In the genomic region with DNA sequence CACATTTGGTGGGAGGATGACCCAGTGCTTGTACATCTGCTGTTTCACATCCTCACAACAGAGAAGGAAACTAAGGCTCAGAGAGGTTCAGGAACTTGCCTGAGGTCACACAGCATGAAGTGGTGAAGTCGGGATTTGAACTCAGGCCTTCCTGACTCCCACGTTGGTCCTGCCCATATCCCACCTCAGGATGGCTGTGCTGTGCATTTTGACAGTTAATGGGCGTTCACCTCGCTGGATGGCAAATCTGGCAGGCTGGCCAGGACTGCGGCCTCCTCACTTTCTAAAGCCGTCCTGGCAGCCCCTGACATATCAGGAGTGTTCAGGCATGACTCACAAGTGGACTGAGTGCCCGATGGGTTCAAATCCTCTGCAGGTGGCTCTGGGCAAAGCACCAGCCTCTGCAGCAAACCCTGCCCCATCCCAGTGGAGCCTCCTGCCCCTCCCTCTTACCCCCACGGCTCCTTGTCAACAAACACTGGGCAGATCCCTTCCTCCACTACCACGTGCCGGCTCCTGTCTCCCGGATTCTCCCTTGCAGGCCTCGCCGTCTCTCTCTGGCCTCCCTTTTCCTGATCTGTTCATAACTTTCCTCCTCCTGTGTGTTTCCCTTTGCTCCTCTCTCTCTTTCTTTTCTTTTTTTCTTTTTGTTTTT, we compare ENCODE assay signal across 17 cellular contexts. TPM values are rescaled to one million over a fixed set of nuclear protein-coding genes. Genes with fewer than 3 reads are reported as not detected.
DNase-seq lines count a peak whose midpoint lies in the region; ATAC-seq, FAIRE-seq and TF ChIP-seq lines count a peak whose summit lies in the region.
"Had no signal": no experiment of that assay in that cellular context is flagged by ENCODE, and none has a peak within 500 bp of the region (broad histone marks: within the 10 kb centered on the region; RNA-seq: fewer than 3 reads in every experiment).

No MANE protein-coding gene starts in this region.

- peaks cover 19% of the 10 kb centered on the region for H3K4me1 Mint-ChIP-seq in nephron

- no peak for TF ChIP-seq CTCF in PC-3 (conservative IDR thresholded peaks at IDR 0.05; ENCODE audit: low read depth, low read length)
- no peak for TF ChIP-seq CTCF in endothelial cell of umbilical vein (IDR thresholded peaks at IDR 0.05; ENCODE audit: extremely low read depth in 1 of 2, insufficient read depth in 1 of 2, low read depth in 1 of 2, low read length in 2 of 2)
- no peak for TF ChIP-seq CTCF in nephron (IDR thresholded peaks at IDR 0.05; ENCODE audit: unreplicated experiment in 3 of 3)
- no peak for TF ChIP-seq CTCF in brain microvascular endothelial cell (IDR thresholded peaks at IDR 0.05; ENCODE audit: low read depth, low read length, missing control alignments)

- peak overlapping the region; percentile 72 for H3K27ac ChIP-seq in PC-3 (ENCODE audit: low read length)
- H3K27ac ChIP-seq in endothelial cell of umbilical vein (ENCODE audit: insufficient read depth, low read depth, low read length): no peak overlapping the region
- H3K27ac ChIP-seq in brain microvascular endothelial cell: no peak overlapping the region

- intact Hi-C loops in PC-3 (cut with micrococcal nuclease) (loop anchor here (1.0 kb wide), 1 partner anchor 30 kb away; the partner anchor contains the start of gene SOCS3), endothelial cell of umbilical vein (cut with micrococcal nuclease) (no loop called here)

- H2AFZ ChIP-seq in PC-3 (ENCODE audit: low read length): peak overlapping the region; percentile 60
- peak overlapping the region; percentile 11 for H2AFZ ChIP-seq in endothelial cell of umbilical vein (ENCODE audit: low read depth, low read length)

- no peak for TF ChIP-seq POLR2A in endothelial cell of umbilical vein (IDR thresholded peaks at IDR 0.05; ENCODE audit: low read depth, low read length)

- H3F3A ChIP-seq in PC-3 (ENCODE audit: low read length, unreplicated experiment): peaks cover 12% of the 10 kb centered on the region

- H3K27ac Mint-ChIP-seq in nephron: peak overlapping the region in 2 of 3 experiments; percentile 7 to 51
- H3K27ac Mint-ChIP-seq: CD4-positive, alpha-beta T cell; IgD-negative memory B cell had no signal

- no peaks in the 10 kb centered on the region for H3K9me3 Mint-ChIP-seq in nephron
- H3K9me3 Mint-ChIP-seq: CD4-positive, alpha-beta T cell; IgD-negative memory B cell had no signal

- peaks cover under 1% of the 10 kb centered on the region; the same call in 1 of the 2 replicates for H3K79me2 ChIP-seq in PC-3 (ENCODE audit: low read length)
- H3K79me2 ChIP-seq in endothelial cell of umbilical vein (ENCODE audit: control insufficient read depth, insufficient read depth, low read length): no peaks in the 10 kb centered on the region

- ATAC-seq in PC-3 (peak; percentile 71), GM21367 (IDR thresholded peaks at IDR 0.05; ENCODE audit: unreplicated experiment) (no peak)
- ATAC-seq: stimulated activated naive CD8-positive, alpha-beta T cell treated with anti-CD3 and anti-CD28 coated beads, Interleukin-15, Interleukin-2, amounts not matched to agents 100 U/mL and 50 U/mL, for 24 hours had no signal

- CTCF ChIA-PET in PC-3 (lab: Charles Lee): no interaction called here
- CTCF ChIA-PET in endothelial cell of umbilical vein (lab: Charles Lee): interaction anchor here (1.0 to 1.8 kb wide), 2 partner anchors 26 to 41 kb away, joined by 3 to 4 read pairs; no protein-coding TSS in a partner anchor

- H3K9me1 ChIP-seq in endothelial cell of umbilical vein (replicated peaks; ENCODE audit: control insufficient read depth, extremely low read depth, insufficient read depth, low read length): no peaks in the 10 kb centered on the region

- no peaks in the 10 kb centered on the region for H3K9me2 ChIP-seq in PC-3 (replicated peaks; ENCODE audit: low read length)

- BruUV-seq in PC-3 (replicated peaks; lab: Mats Ljungman, UMichigan) (no TSS peak), endothelial cell of umbilical vein (replicated peaks; lab: Mats Ljungman, UMichigan) (no TSS peak)

- H3K36me3 Mint-ChIP-seq in nephron (ENCODE audit: low read depth): no peaks in the 10 kb centered on the region
- H3K36me3 Mint-ChIP-seq: IgD-negative memory B cell had no signal

- H3K4me3 ChIP-seq in PC-3 (ENCODE audit: low read length) (no peak overlapping the region), endothelial cell of umbilical vein (replicated peaks in 1 of 3; ENCODE audit: insufficient read depth in 1 of 3, low read depth in 1 of 3, low read length in 3 of 3) (no peak overlapping the region), brain microvascular endothelial cell (ENCODE audit: low read depth, low read length) (no peak overlapping the region)

- no peak overlapping the region for H3K4me3 Mint-ChIP-seq in nephron
- H3K4me3 Mint-ChIP-seq: CD4-positive, alpha-beta T cell; IgD-negative memory B cell had no signal

- in situ Hi-C loops in brain microvascular endothelial cell (cut with HindIII; ENCODE audit: low pct_ligation_motif_present, low sequenced_read_pairs): no loop called here

- H4K20me1 ChIP-seq in PC-3 (ENCODE audit: low read length): no peaks in the 10 kb centered on the region
- no peaks in the 10 kb centered on the region for H4K20me1 ChIP-seq in endothelial cell of umbilical vein (replicated peaks; ENCODE audit: control insufficient read depth, extremely low read depth, insufficient read depth, low read length)

- H3K27me3 ChIP-seq in PC-3 (ENCODE audit: low read length) (no peaks in the 10 kb centered on the region), endothelial cell of umbilical vein (ENCODE audit: control insufficient read depth in 2 of 2, insufficient read depth in 2 of 2, low read length in 2 of 2) (no peaks in the 10 kb centered on the region), brain microvascular endothelial cell (replicated peaks) (no peaks in the 10 kb centered on the region)

- no peak for FAIRE-seq in endothelial cell of umbilical vein (lab: Jason Lieb, UNC)
- FAIRE-seq: islet of Langerhans had no signal

- H3K9me3 ChIP-seq in PC-3 (ENCODE audit: low read length): no peaks in the 10 kb centered on the region
- no peaks in the 10 kb centered on the region for H3K9me3 ChIP-seq in endothelial cell of umbilical vein (replicated peaks; ENCODE audit: control insufficient read depth, insufficient read depth, low read length)

- dilution Hi-C loops in endothelial cell of umbilical vein (cut with MboI; ENCODE audit: extremely low pct_ligation_motif_present, low sequenced_read_pairs): no loop called here

- H3K27me3 Mint-ChIP-seq in nephron (ENCODE audit: low read depth): peaks cover 4% of the 10 kb centered on the region
- H3K27me3 Mint-ChIP-seq: CD4-positive, alpha-beta T cell had no signal

- no peaks in the 10 kb centered on the region for H3K36me3 ChIP-seq in PC-3 (ENCODE audit: low read depth, low read length)
- H3K36me3 ChIP-seq in endothelial cell of umbilical vein (ENCODE audit: control insufficient read depth in 2 of 2, extremely low read depth in 1 of 2, insufficient read depth in 2 of 2, low read length in 2 of 2): no peaks in the 10 kb centered on the region
- H3K36me3 ChIP-seq in brain microvascular endothelial cell (replicated peaks): no peaks in the 10 kb centered on the region

- H3K4me2 ChIP-seq in PC-3 (ENCODE audit: low read length) (peak overlapping the region; percentile 18; the same call in 1 of the 2 replicates), endothelial cell of umbilical vein (ENCODE audit: insufficient read depth, low read length) (no peak overlapping the region)

- H3K4me1 ChIP-seq in PC-3 (ENCODE audit: insufficient read depth, low read length) (peaks cover 58% of the 10 kb centered on the region), endothelial cell of umbilical vein (ENCODE audit: control insufficient read depth, extremely low read depth, insufficient read depth, low read length) (peaks cover 14% of the 10 kb centered on the region)

- peak; percentile 23 for DNase-seq in DMS53 treated with DMSO at 0.1 percent for 48 hours (lab: John Stamatoyannopoulos, UW; ENCODE audit: unreplicated experiment)
- DNase-seq in PC-3: peak; percentile 98
- no peak for DNase-seq in endothelial cell of umbilical vein (ENCODE audit: low read depth, low spot score)
- DNase-seq in DMS153 (lab: John Stamatoyannopoulos, UW): no peak
- no peak for DNase-seq in brain microvascular endothelial cell
- no peak for DNase-seq in NCI-H2081 treated with DMSO at 0.1 percent for 48 hours (lab: John Stamatoyannopoulos, UW)
- DNase-seq: caudate nucleus; CD4-positive, alpha-beta T cell; NCI-H2029 treated with DMSO at 0.1 percent for 48 hours; nucleus accumbens; RPMI8226; stimulated activated CD4-positive, alpha-beta T cell treated with anti-CD3 and anti-CD28 coated beads, Interleukin-4, amount 100 ng/mL, for 1 hour; stimulated activated naive CD8-positive, alpha-beta T cell treated with anti-CD3 and anti-CD28 coated beads, Interleukin-15, Interleukin-2, amounts not matched to agents 100 U/mL and 50 U/mL, for 24 hours had no signal

- POLR2A ChIA-PET in PC-3 (lab: Charles Lee; ENCODE audit: unreplicated experiment): no interaction called here
- POLR2A ChIA-PET in endothelial cell of umbilical vein (lab: Charles Lee): no interaction called here

- H3K9ac ChIP-seq in PC-3 (ENCODE audit: low read length) (peak overlapping the region; percentile 64), endothelial cell of umbilical vein (replicated peaks; ENCODE audit: extremely low read depth, insufficient read depth, low read length) (no peak overlapping the region)

TF ChIP-seq in endothelial cell of umbilical vein, 7 proteins besides CTCF, POLR2A, EP300 and RAD21 (continues in another document):
- no peak for TF ChIP-seq GATA2 (IDR thresholded peaks at IDR 0.05; ENCODE audit: insufficient read depth, insufficient read length, low read depth, low read length)

RNA-seq across cellular contexts. Expression of gene SOCS3, which starts 29.2 kb away (rescaled TPM):
- total RNA-seq in PC-3 (2014; rRNA removed): 103 and 125 TPM in 2 replicates
- total RNA-seq in endothelial cell of umbilical vein: 13.6 and 14.3 TPM in 2 replicates
- polyA plus RNA-seq in endothelial cell of umbilical vein: 6.2 and 6.6 TPM in 2 replicates
- polyA plus RNA-seq in endothelial cell of umbilical vein (2011; cell fraction: cytosol; rRNA removed): 5.3 and 7.9 TPM in 2 replicates
- polyA plus RNA-seq in endothelial cell of umbilical vein (2011; cell fraction: nucleus; rRNA removed): 15.2 and 19.0 TPM in 2 replicates
- 12.2 and 14.3 TPM in 2 replicates for polyA plus RNA-seq in endothelial cell of umbilical vein (2012)
- polyA minus RNA-seq in endothelial cell of umbilical vein: 7.8 and 10.9 TPM in 2 replicates
- 31.0 TPM for polyA minus RNA-seq in endothelial cell of umbilical vein (2011; cell fraction: cytosol; rRNA and poly(A)+ RNA removed)
- polyA minus RNA-seq in endothelial cell of umbilical vein (2011; cell fraction: nucleus; rRNA and poly(A)+ RNA removed): 7.3 and 17.4 TPM in 2 replicates

RNA-seq across cellular contexts. Expression of gene PGS1, which starts 47.8 kb away (rescaled TPM):
- total RNA-seq in PC-3 (2014; rRNA removed) (40.6 and 47.0 TPM in 2 replicates), endothelial cell of umbilical vein (55.6 and 66.0 TPM in 2 replicates)
- 48.4 and 50.8 TPM in 2 replicates for polyA plus RNA-seq in endothelial cell of umbilical vein
- polyA plus RNA-seq in endothelial cell of umbilical vein (2011; cell fraction: cytosol; rRNA removed): 28.4 and 36.1 TPM in 2 replicates
- 195 and 203 TPM in 2 replicates for polyA plus RNA-seq in endothelial cell of umbilical vein (2011; cell fraction: nucleus; rRNA removed)
- polyA plus RNA-seq in endothelial cell of umbilical vein (2012): 30.2 and 34.0 TPM in 2 replicates
- polyA minus RNA-seq in endothelial cell of umbilical vein: 62.5 and 77.9 TPM in 2 replicates
- 31.2 TPM for polyA minus RNA-seq in endothelial cell of umbilical vein (2011; cell fraction: cytosol; rRNA and poly(A)+ RNA removed)
- polyA minus RNA-seq in endothelial cell of umbilical vein (2011; cell fraction: nucleus; rRNA and poly(A)+ RNA removed): 72.4 and 73.4 TPM in 2 replicates

Comparison
In these comparisons a context has a peak if more than half of its experiments do, and no peak if none do; other contexts are left out.
1. DNase-seq: peak in DMS53 treated with DMSO at 0.1 percent for 48 hours (single experiment) and PC-3 (single experiment); none in endothelial cell of umbilical vein (single experiment), DMS153 (single experiment), brain microvascular endothelial cell (single experiment) and NCI-H2081 treated with DMSO at 0.1 percent for 48 hours (single experiment).